In the genomic region with DNA sequence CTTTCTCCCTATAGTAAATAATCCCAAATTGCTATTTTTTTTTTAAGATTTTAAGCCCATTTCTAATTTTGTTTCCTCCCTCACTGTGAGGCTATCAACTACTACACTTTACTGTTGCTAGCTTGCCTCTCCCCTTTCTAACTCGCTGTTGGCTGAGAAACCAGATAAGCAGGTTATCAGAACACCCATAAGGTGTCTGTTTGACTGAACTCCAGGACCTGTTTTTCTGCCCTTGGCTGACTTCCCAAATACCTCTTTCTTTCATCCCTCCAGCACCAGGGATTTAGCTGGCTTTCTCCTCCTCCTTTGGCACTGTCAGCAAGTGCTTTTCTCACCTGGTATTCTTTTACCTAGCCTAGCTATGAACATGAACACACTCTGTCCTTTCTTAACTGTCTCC, we compare ENCODE assay signal across 10 cellular contexts. TPM values are rescaled to one million over a fixed set of nuclear protein-coding genes. Genes with fewer than 3 reads are reported as not detected.
DNase-seq lines count a peak whose midpoint lies in the region; FAIRE-seq and TF ChIP-seq lines count a peak whose summit lies in the region.
"Had no signal": no experiment of that assay in that cellular context is flagged by ENCODE, and none has a peak within 500 bp of the region (broad histone marks: within the 10 kb centered on the region; RNA-seq: fewer than 3 reads in every experiment).

No MANE protein-coding gene starts in this region.

- no peaks in the 10 kb centered on the region for H3K27me3 ChIP-seq in mammary epithelial cell (ENCODE audit: insufficient read depth, low read length)
- H3K27me3 ChIP-seq in liver (ENCODE audit: control insufficient read depth in 4 of 4, insufficient read depth in 4 of 4, low read length in 3 of 4): no peaks in the 10 kb centered on the region

- H4K20me1 ChIP-seq in mammary epithelial cell (ENCODE audit: insufficient read depth, low read length): no peaks in the 10 kb centered on the region

- H3K4me1 ChIP-seq in mammary epithelial cell (ENCODE audit: insufficient read depth, low read length) (peaks cover 5% of the 10 kb centered on the region), liver (ENCODE audit: control insufficient read depth in 4 of 4, insufficient read depth in 4 of 4, low read length in 3 of 4) (peaks cover 0 to 7% (median 4%) of the 10 kb centered on the region in 4 donors)

- no TSS peak for BruUV-seq in mammary epithelial cell (replicated peaks; lab: Mats Ljungman, UMichigan)

- TF ChIP-seq CTCF in mammary epithelial cell (conservative IDR thresholded peaks at IDR 0.05 in 1 of 2, IDR thresholded peaks at IDR 0.05 in 1 of 2; ENCODE audit: extremely low read depth in 1 of 2, insufficient read depth in 1 of 2, low read depth in 1 of 2, low read length in 2 of 2): no peak
- no peak for TF ChIP-seq CTCF in liver (IDR thresholded peaks at IDR 0.05; ENCODE audit: low read depth, low read length, missing input control)

- no peak overlapping the region for H3K9ac ChIP-seq in mammary epithelial cell (ENCODE audit: insufficient read depth, low read length)
- no peak overlapping the region for H3K9ac ChIP-seq in liver (ENCODE audit: low read depth in 1 of 2, low read length in 2 of 2)

- H3K4me2 ChIP-seq in mammary epithelial cell (ENCODE audit: insufficient read depth, low read depth, low read length): peak overlapping the region; percentile 56

- peak in 1 of 2 donors; percentile 39 for TF ChIP-seq RAD21 in liver (IDR thresholded peaks at IDR 0.05)

- 0% methylated on average over 1 of the region's 1 CpG for WGBS in mammary epithelial cell (ENCODE audit: low coverage, missing lambda C conversion rate)
- 14% methylated on average over 1 of the region's 1 CpG for whole genome bisulfite sequencing in liver

- TF ChIP-seq POLR2A in GM12891 (IDR thresholded peaks at IDR 0.05; ENCODE audit: low read depth, low read length): no peak

- no peak for FAIRE-seq in GM12891 (lab: Jason Lieb, UNC)

- CTCF ChIA-PET in mammary epithelial cell (lab: Charles Lee; ENCODE audit: low non-redundant PET): interaction anchor here (0.6 kb wide), 1 partner anchor 77 kb away, joined by 3 read pairs; no protein-coding TSS in a partner anchor

- H3K27ac ChIP-seq in mammary epithelial cell (ENCODE audit: insufficient read depth, low read depth, low read length): no peak overlapping the region
- no peak overlapping the region for H3K27ac ChIP-seq in liver (ENCODE audit: low read depth in 1 of 2, low read length in 2 of 2)

- H3K79me2 ChIP-seq in mammary epithelial cell (ENCODE audit: insufficient read depth, low read length): peaks cover 53% of the 10 kb centered on the region

- peaks cover 3% of the 10 kb centered on the region for H3K36me3 ChIP-seq in mammary epithelial cell (ENCODE audit: insufficient read depth, low read length)
- peaks cover 0 to 1% (median 0%) of the 10 kb centered on the region in 4 donors for H3K36me3 ChIP-seq in liver (ENCODE audit: control insufficient read depth in 4 of 4, insufficient read depth in 3 of 4, low read depth in 1 of 4, low read length in 3 of 4)

- no peak overlapping the region for H2AFZ ChIP-seq in mammary epithelial cell (ENCODE audit: low read depth, low read length)

- dilution Hi-C loops in mammary epithelial cell (cut with HindIII; ENCODE audit: low sequenced_read_pairs): loop anchor here (5.0 kb wide), 1 partner anchor 37 kb away; no protein-coding TSS in a partner anchor

- no peaks in the 10 kb centered on the region for H3K9me3 ChIP-seq in mammary epithelial cell (replicated peaks; ENCODE audit: insufficient read depth, low read length)
- H3K9me3 ChIP-seq in liver (ENCODE audit: control insufficient read depth in 4 of 4, low read length in 3 of 4): no peaks in the 10 kb centered on the region

- intact Hi-C loops in mammary epithelial cell (cut with micrococcal nuclease): no loop called here

- DNase-seq in D341Med (ENCODE audit: low spot score) (peak; percentile 53), NCI-H2081 treated with DMSO at 0.1 percent for 48 hours (lab: John Stamatoyannopoulos, UW) (peak; percentile 27), mammary epithelial cell (peak; percentile 67), NCI-H1694 (lab: John Stamatoyannopoulos, UW) (no peak), KBM-7 (no peak), GM12891 (ENCODE audit: insufficient read length, low spot score) (no peak), HK-2 (ENCODE audit: unreplicated experiment) (no peak)
- DNase-seq: naive thymus-derived CD4-positive, alpha-beta T cell; NCI-H2107 had no signal

- in situ Hi-C loops in mammary epithelial cell (cut with MboI; ENCODE audit: low sequenced_read_pairs in 2 of 2): no loop called here
- in situ Hi-C loops in KBM-7 (cut with MboI; ENCODE audit: low pct_unique_long_range_greater_than_20kb, low sequenced_read_pairs): no loop called here

- H3K4me3 ChIP-seq in mammary epithelial cell (replicated peaks in 1 of 3; ENCODE audit: insufficient read depth in 1 of 3, low read depth in 2 of 3, low read length in 3 of 3): no peak overlapping the region
- no peak overlapping the region for H3K4me3 ChIP-seq in liver (ENCODE audit: low read depth in 1 of 3, low read length in 3 of 3)

TF ChIP-seq in liver, 16 proteins besides CTCF, POLR2A, EP300 and RAD21 (continues in another document):
- TF ChIP-seq RXRA (IDR thresholded peaks at IDR 0.05) (peak; percentile 46 to 66), FOXA2 (IDR thresholded peaks at IDR 0.05) (no peak), JUND (IDR thresholded peaks at IDR 0.05) (no peak), NR2F2 (IDR thresholded peaks at IDR 0.05) (peak; percentile 52), HNF4A (conservative IDR thresholded peaks at IDR 0.05) (peak; percentile 33 to 42)
- TF ChIP-seq, protein P1, sequence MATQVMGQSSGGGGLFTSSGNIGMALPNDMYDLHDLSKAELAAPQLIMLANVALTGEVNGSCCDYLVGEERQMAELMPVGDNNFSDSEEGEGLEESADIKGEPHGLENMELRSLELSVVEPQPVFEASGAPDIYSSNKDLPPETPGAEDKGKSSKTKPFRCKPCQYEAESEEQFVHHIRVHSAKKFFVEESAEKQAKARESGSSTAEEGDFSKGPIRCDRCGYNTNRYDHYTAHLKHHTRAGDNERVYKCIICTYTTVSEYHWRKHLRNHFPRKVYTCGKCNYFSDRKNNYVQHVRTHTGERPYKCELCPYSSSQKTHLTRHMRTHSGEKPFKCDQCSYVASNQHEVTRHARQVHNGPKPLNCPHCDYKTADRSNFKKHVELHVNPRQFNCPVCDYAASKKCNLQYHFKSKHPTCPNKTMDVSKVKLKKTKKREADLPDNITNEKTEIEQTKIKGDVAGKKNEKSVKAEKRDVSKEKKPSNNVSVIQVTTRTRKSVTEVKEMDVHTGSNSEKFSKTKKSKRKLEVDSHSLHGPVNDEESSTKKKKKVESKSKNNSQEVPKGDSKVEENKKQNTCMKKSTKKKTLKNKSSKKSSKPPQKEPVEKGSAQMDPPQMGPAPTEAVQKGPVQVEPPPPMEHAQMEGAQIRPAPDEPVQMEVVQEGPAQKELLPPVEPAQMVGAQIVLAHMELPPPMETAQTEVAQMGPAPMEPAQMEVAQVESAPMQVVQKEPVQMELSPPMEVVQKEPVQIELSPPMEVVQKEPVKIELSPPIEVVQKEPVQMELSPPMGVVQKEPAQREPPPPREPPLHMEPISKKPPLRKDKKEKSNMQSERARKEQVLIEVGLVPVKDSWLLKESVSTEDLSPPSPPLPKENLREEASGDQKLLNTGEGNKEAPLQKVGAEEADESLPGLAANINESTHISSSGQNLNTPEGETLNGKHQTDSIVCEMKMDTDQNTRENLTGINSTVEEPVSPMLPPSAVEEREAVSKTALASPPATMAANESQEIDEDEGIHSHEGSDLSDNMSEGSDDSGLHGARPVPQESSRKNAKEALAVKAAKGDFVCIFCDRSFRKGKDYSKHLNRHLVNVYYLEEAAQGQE (IDR thresholded peaks at IDR 0.05): peak; percentile 24

TF ChIP-seq in GM12891, 5 proteins besides CTCF, POLR2A, EP300 and RAD21:
- no peak for TF ChIP-seq POLR2AphosphoS5 (IDR thresholded peaks at IDR 0.05; ENCODE audit: low read depth, low read length)
- TF ChIP-seq PAX5 (IDR thresholded peaks at IDR 0.05; ENCODE audit: insufficient read depth, low read length, severe bottlenecking): no peak
- no peak for TF ChIP-seq SPI1 (IDR thresholded peaks at IDR 0.05; ENCODE audit: low read depth, low read length)
- no peak for TF ChIP-seq TAF1 (IDR thresholded peaks at IDR 0.05; ENCODE audit: low read depth, low read length)
- no peak for TF ChIP-seq POU2F2 (IDR thresholded peaks at IDR 0.05; ENCODE audit: low read depth, low read length)

RNA-seq across cellular contexts. Expression of gene TRAK2, which starts 11.1 kb away (rescaled TPM):
- total RNA-seq in mammary epithelial cell (10 to 100 TPM; 18.9 to 28.7 TPM), liver (100 to 1,000 TPM in 1 of 2 donors, 10 to 100 TPM in 1; 18.7 to 207 TPM)
- polyA plus RNA-seq in mammary epithelial cell (8.6 TPM), liver (1 to 10 TPM; 6.1 to 6.2 TPM)
- polyA minus RNA-seq in mammary epithelial cell: 15.9 TPM
- 3.3 TPM for polyA plus RNA-seq in GM12891 (2012; ENCODE audit: low read depth, missing spikeins)

RNA-seq across cellular contexts. Expression of gene STRADB, which starts 11.4 kb away (rescaled TPM):
- total RNA-seq in mammary epithelial cell: 10 to 100 TPM; 12.8 to 19.2 TPM
- 5.1 TPM for polyA plus RNA-seq in mammary epithelial cell
- 10.0 TPM for polyA minus RNA-seq in mammary epithelial cell
- 100 to 1,000 TPM in 1 of 2 donors, 10 to 100 TPM in 1; 56.1 to 199 TPM for total RNA-seq in liver
- polyA plus RNA-seq in liver: 10 to 100 TPM; 35.9 to 78.6 TPM
- 7.3 TPM for polyA plus RNA-seq in GM12891 (2012; ENCODE audit: low read depth, missing spikeins)

Comparison
In these comparisons a context has a peak if more than half of its experiments do, and no peak if none do; other contexts are left out.
1. DNase-seq: peak in D341Med (single experiment), NCI-H2081 treated with DMSO at 0.1 percent for 48 hours (single experiment) and mammary epithelial cell (single experiment); none in NCI-H1694 (single experiment), KBM-7 (single experiment), GM12891 (single experiment) and HK-2 (single experiment).